8 cellular contexts compared by ENCODE assay signal in genomic region chr17:44014437-44015172, GRCh38. TPM values are rescaled to one million over a fixed set of nuclear protein-coding genes. Genes with fewer than 3 reads are reported as not detected.
DNase-seq lines count a peak whose midpoint lies in the region; ATAC-seq, FAIRE-seq and TF ChIP-seq lines count a peak whose summit lies in the region.

Gene TMEM101 (minus strand): TSS chr17:44014963. CDS start chr17:44014952, 11 bp downstream.

- H3K4me3 ChIP-seq in dorsolateral prefrontal cortex (peak within 1 kb of the TSS; percentile 62 to 99 (median 91)), HepG2 (replicated peaks in 1 of 3; ENCODE audit: insufficient read depth in 1 of 3, low read depth in 2 of 3, low read length in 3 of 3) (peak within 1 kb of the TSS; percentile 92 to 98 (median 93))

- H3K36me3 ChIP-seq in HepG2 (replicated peaks in 1 of 2; ENCODE audit: control insufficient read depth in 1 of 2, insufficient read depth in 2 of 2, low read length in 2 of 2), result peaks cover 3 to 7% of the 10 kb centered on the region in 2 experiments; a peak in 2 of 5 replicates

- CTCF ChIA-PET in HepG2 (lab: Yijun Ruan, JAX; ENCODE audit: low intra/inter-chr PET ratio, low total read pairs), result no interaction called here

- under 1% methylated on average over 32 of the region's 43 CpGs for WGBS in HepG2 (ENCODE audit: low lambda C conversion rate)

- H2AFZ ChIP-seq in HepG2 (ENCODE audit: low read length), result peak within 1 kb of the TSS; percentile 99

- BruUV-seq in HepG2 (replicated peaks; lab: Mats Ljungman, UMichigan), result TSS peak; percentile 83

- intact Hi-C loops in dorsolateral prefrontal cortex (cut with DNase I), result loop anchor here (1.0 to 10.0 kb wide), 3 partner anchors 56 to 530 kb away; partner anchors contain the start of genes G6PC3 (in 2 of the 2) and DHX8 (in 1 of the 2)
- intact Hi-C loops in HepG2 (cut with micrococcal nuclease; ENCODE audit: unreplicated experiment), result loop anchor here (2.0 kb wide), 1 partner anchor 14 kb away; no protein-coding TSS in a partner anchor

- no peaks in the 10 kb centered on the region for H3K27me3 ChIP-seq in dorsolateral prefrontal cortex
- H3K27me3 ChIP-seq in HepG2 (ENCODE audit: control insufficient read depth in 1 of 2, insufficient read depth in 2 of 2, low read length in 2 of 2), result no peaks in the 10 kb centered on the region; a peak in 1 of 5 replicates

- H3K9ac ChIP-seq in HepG2 (ENCODE audit: insufficient read depth, low read depth, low read length), result peak within 1 kb of the TSS; percentile 95

- no peaks in the 10 kb centered on the region for H3K9me3 ChIP-seq in HepG2 (ENCODE audit: low read length)

- H3K79me2 ChIP-seq in HepG2 (ENCODE audit: insufficient read depth, low read length), result peaks cover 8% of the 10 kb centered on the region

- H3K4me2 ChIP-seq in HepG2 (ENCODE audit: low read depth, low read length), result peak within 1 kb of the TSS; percentile 97

- peak; percentile 84 to 89 for TF ChIP-seq POLR2A in HepG2 (IDR thresholded peaks at IDR 0.05; ENCODE audit: insufficient read depth in 1 of 2, low read depth in 2 of 2, low read length in 2 of 2)

- TF ChIP-seq EP300 in HepG2 (IDR thresholded peaks at IDR 0.05; ENCODE audit: low read depth in 2 of 2, low read length in 2 of 2) (peak; percentile 45 to 70; a peak in 2 of 4 replicates), HepG2 (CRISPR knock-in tag; IDR thresholded peaks at IDR 0.05; ENCODE audit: borderline replicate concordance) (peak; percentile 62; the same call in 1 of the 2 replicates)

- POLR2A ChIA-PET in HepG2 (lab: Yijun Ruan, JAX), result interaction anchor here (0.7 to 1.8 kb wide), 13 partner anchors 11 to 172 kb away, joined by 3 to 39 read pairs (median 3); partner anchors contain the start of genes G6PC3, HDAC5, LSM12 and NAGS

- in situ Hi-C loops in HepG2 (cut with HindIII; ENCODE audit: extremely low pct_ligation_motif_present, low pct_unique_long_range_greater_than_20kb), result no loop called here

- TF ChIP-seq RAD21 in HepG2 (CRISPR knock-in tag; IDR thresholded peaks at IDR 0.05), result no peak; the same call in none of the 2 replicates

- peak in 43 of 56 donors; percentile 9 to 70 (median 40) for TF ChIP-seq CTCF in dorsolateral prefrontal cortex (IDR thresholded peaks at IDR 0.05 in 54 of 56, conservative IDR thresholded peaks at IDR 0.05 in 2 of 56; ENCODE audit: low read depth in 1 of 56, partially characterized antibody in 56 of 56)
- TF ChIP-seq CTCF in HepG2 (CRISPR knock-in tag; IDR thresholded peaks at IDR 0.05), result peak; percentile 50

- H3K4me1 ChIP-seq in HepG2 (ENCODE audit: insufficient read depth, low read length), result peaks cover 40% of the 10 kb centered on the region

- peak within 1 kb of the TSS in 57 of 59 donors; percentile 13 to 95 (median 84) for H3K27ac ChIP-seq in dorsolateral prefrontal cortex
- peak within 1 kb of the TSS; percentile 88 for H3K27ac ChIP-seq in HepG2 (ENCODE audit: extremely low read length, insufficient read depth, low read length)

- H4K20me1 ChIP-seq in HepG2 (ENCODE audit: insufficient read depth, low read length), result no peaks in the 10 kb centered on the region

- FAIRE-seq in HepG2 (lab: Jason Lieb, UNC), result peak; percentile 97

- peak; percentile 98 for DNase-seq in AG20443 (ENCODE audit: low spot score)
- peak; percentile 97 for DNase-seq in GM19238 (ENCODE audit: insufficient read length, low spot score)
- DNase-seq in NCI-H748 treated with DMSO at 0.1 percent for 48 hours (lab: John Stamatoyannopoulos, UW), result peak; percentile 87
- DNase-seq in activated CD4-positive, alpha-beta T cell treated with anti-CD3 and anti-CD28 coated beads, Interleukin-2, amount 50 U/mL, for 48 hours, result peak; percentile 87 to 88
- DNase-seq in dorsolateral prefrontal cortex, result peak; percentile 85 to 94 (median 91)
- peak; percentile 92 for DNase-seq in HepG2 (ENCODE audit: low spot score)
- DNase-seq in stimulated activated CD4-positive, alpha-beta T cell treated with anti-CD3 and anti-CD28 coated beads, Interleukin-2, amount 100 ng/mL, for 48 hours, result peak; percentile 78 to 82

- peak; percentile 95 for ATAC-seq in HG03460 (IDR thresholded peaks at IDR 0.05; ENCODE audit: unreplicated experiment)
- ATAC-seq in HepG2, result peak; percentile 91

TF ChIP-seq in HepG2, 621 proteins besides CTCF, POLR2A, EP300 and RAD21 (continues in another document):
- peak; percentile 89 for TF ChIP-seq ZBED4 (CRISPR knock-in tag; IDR thresholded peaks at IDR 0.05; ENCODE audit: borderline replicate concordance)

RNA-seq across cellular contexts. Expression of gene TMEM101, which starts in this region (rescaled TPM):
- total RNA-seq in dorsolateral prefrontal cortex (10 to 100 TPM; 13.5 to 26.7 (median 19.9) TPM), HepG2 (2016; rRNA removed; fragmentation: Illumina TruSeq; extraction: Trizol) (50.0 and 72.0 TPM in 2 replicates)
- total RNA-seq in HepG2 (2016; cell fraction: cytosol; rRNA removed; fragmentation: Illumina TruSeq; extraction: Trizol; ENCODE audit: low read depth), result 24.7 and 30.5 TPM in 2 replicates
- 50.9 and 73.7 TPM in 2 replicates for total RNA-seq in HepG2 (2016; cell fraction: insoluble cytoplasmic fraction; rRNA removed; fragmentation: Illumina TruSeq; extraction: Trizol)
- total RNA-seq in HepG2 (2016; cell fraction: membrane; rRNA removed; fragmentation: Illumina TruSeq; extraction: Trizol), result 58.1 and 63.3 TPM in 2 replicates
- total RNA-seq in HepG2 (2016; cell fraction: nucleus; rRNA removed; fragmentation: Illumina TruSeq; extraction: Trizol), result 55.2 and 61.0 TPM in 2 replicates
- polyA plus RNA-seq in HepG2 (2011; rRNA removed), result 100 and 107 TPM in 2 replicates
- polyA plus RNA-seq in HepG2 (2011; cell fraction: cytosol; rRNA removed), result 128 and 161 TPM in 2 replicates
- polyA plus RNA-seq in HepG2 (2011; cell fraction: nucleus; rRNA removed), result 53.5 and 60.7 TPM in 2 replicates
- polyA plus RNA-seq in HepG2 (2012), result 65.5 and 74.9 TPM in 2 replicates
- polyA plus RNA-seq in HepG2 (2016; cell fraction: cytosol; fragmentation: Illumina TruSeq; extraction: Trizol; ENCODE audit: low read depth), result 19.8 and 21.2 TPM in 2 replicates
- 35.3 and 36.8 TPM in 2 replicates for polyA plus RNA-seq in HepG2 (2016; cell fraction: insoluble cytoplasmic fraction; fragmentation: Illumina TruSeq; extraction: Trizol; ENCODE audit: low read depth)
- 39.0 and 44.1 TPM in 2 replicates for polyA plus RNA-seq in HepG2 (2016; cell fraction: membrane; fragmentation: Illumina TruSeq; extraction: Trizol; ENCODE audit: low read depth)
- 68.4 and 69.1 TPM in 2 replicates for polyA plus RNA-seq in HepG2 (2016; cell fraction: nucleus; fragmentation: Illumina TruSeq; extraction: Trizol; ENCODE audit: insufficient read depth, low read depth)
- polyA minus RNA-seq in HepG2 (2011; rRNA and poly(A)+ RNA removed; ENCODE audit: low replicate concordance), result 52.0 and 233 TPM in 2 replicates
- polyA minus RNA-seq in HepG2 (2011; cell fraction: cytosol; rRNA and poly(A)+ RNA removed), result 45.2 and 52.9 TPM in 2 replicates
- 37.7 and 38.3 TPM in 2 replicates for polyA minus RNA-seq in HepG2 (2011; cell fraction: nucleus; rRNA and poly(A)+ RNA removed)

Comparison
In these comparisons a context has a peak if more than half of its experiments do, and no peak if none do; other contexts are left out.
1. Peak in every context shown above with its lines: DNase-seq, ATAC-seq, H3K4me3 ChIP-seq and H3K27ac ChIP-seq.